Comparison of ENCODE assay signal across 8 cellular contexts in the genomic region with DNA sequence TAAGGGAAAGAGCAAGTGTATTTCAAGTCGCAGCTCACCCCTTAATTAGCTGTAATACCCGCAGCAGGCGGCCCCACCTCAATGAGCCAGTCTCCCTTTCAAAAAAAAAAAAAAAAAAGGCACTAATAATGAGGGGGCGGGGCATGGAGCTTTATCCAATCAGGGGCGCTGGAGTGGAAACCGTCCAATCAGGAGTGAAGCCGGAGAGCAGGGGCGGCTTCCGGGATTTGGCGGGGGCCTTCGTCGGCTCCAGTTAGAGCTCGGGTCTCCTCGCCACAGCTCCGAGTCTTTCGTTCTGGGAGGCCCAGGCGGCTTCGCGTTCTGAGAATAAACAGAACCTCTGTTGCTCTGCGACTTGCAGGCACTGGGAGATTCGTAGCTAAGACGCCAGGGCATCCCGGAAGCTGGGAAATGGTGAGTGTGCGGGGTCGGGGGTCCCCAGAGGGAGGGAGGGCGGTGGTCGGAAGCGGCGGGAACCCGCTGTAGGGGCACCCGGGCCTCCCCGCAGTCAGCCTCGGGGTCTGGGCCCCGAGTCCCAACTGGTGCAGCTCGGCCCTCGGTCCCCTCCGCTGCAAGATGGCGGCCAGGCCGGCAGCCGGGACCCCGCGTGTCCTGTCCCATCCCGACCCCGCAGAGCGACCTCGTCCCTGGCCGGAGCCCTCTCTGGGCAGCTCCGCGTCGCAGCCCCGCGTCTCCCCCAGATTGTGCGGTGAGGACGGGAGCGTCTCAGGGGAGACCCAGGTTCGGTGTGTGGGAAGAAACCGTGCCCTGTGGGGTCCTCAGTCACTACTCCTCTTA. TPM values are rescaled to one million over a fixed set of nuclear protein-coding genes. Genes with fewer than 3 reads are reported as not detected.
DNase-seq lines count a peak whose midpoint lies in the region; ATAC-seq, FAIRE-seq and TF ChIP-seq lines count a peak whose summit lies in the region.

Gene ZNF267 (plus strand): TSS at position 252 of the 798 bp plus-strand sequence. CDS start 160 bp downstream, at position 412.

- CTCF ChIA-PET in WTC11 (lab: Charles Lee), result interaction anchor here (0.6 to 2.0 kb wide), 12 partner anchors 9 to 731 kb away, joined by 3 to 7 read pairs (median 4); a partner anchor contains a TSS

- FAIRE-seq in A204.1 (lab: Jason Lieb, UNC) (peak; percentile 83), bronchial epithelial cell (lab: Jason Lieb, UNC) (no peak)

- peaks cover 21% of the 10 kb centered on the region for H3K27me3 Mint-ChIP-seq in WTC11 (ENCODE audit: low read depth)

- no peak for TF ChIP-seq CTCF in WTC11 (IDR thresholded peaks at IDR 0.05)
- TF ChIP-seq CTCF in bronchial epithelial cell (IDR thresholded peaks at IDR 0.05; ENCODE audit: insufficient read depth, low read length, severe bottlenecking), result no peak

- peak within 1 kb of the TSS; percentile 99 for H3K4me3 ChIP-seq in bronchial epithelial cell (ENCODE audit: low read depth, low read length)

- no peaks in the 10 kb centered on the region for H3K9me3 Mint-ChIP-seq in WTC11

- H3K27ac Mint-ChIP-seq in WTC11, result peak within 1 kb of the TSS; percentile 88; the same call in 1 of the 2 replicates

- H3K36me3 Mint-ChIP-seq in WTC11, result peaks cover 5% of the 10 kb centered on the region; the same call in 1 of the 2 replicates

- DNase-seq in NCI-H2196 treated with DMSO at 0.1 percent for 48 hours (lab: John Stamatoyannopoulos, UW; ENCODE audit: unreplicated experiment), result peak; percentile 84
- DNase-seq in WTC11 (ENCODE audit: low spot score), result peak; percentile 92
- peak; percentile 73 for DNase-seq in bronchial epithelial cell (ENCODE audit: low read depth)
- peak; percentile 92 for DNase-seq in inferior parietal cortex (ENCODE audit: extremely low spot score)
- peak; percentile 87 to 89 for DNase-seq in stimulated activated CD4-positive, alpha-beta T cell treated with anti-CD3 and anti-CD28 coated beads, Interleukin-12 subunit alpha, Interleukin-12 subunit beta, amount 100 ng/mL, for 24 hours (ENCODE audit: low read depth in 2 of 2)

- peak within 1 kb of the TSS; percentile 91 for H3K4me3 Mint-ChIP-seq in WTC11

- peaks cover 6% of the 10 kb centered on the region for H3K36me3 ChIP-seq in bronchial epithelial cell (ENCODE audit: control insufficient read depth, insufficient read depth, low read length)

- POLR2A ChIA-PET in WTC11 (lab: Charles Lee), result interaction anchor here (0.6 to 3.5 kb wide), 5 partner anchors 154 to 832 kb away, joined by 3 to 22 read pairs (median 4); a partner anchor contains a TSS

- peak; percentile 28 for ATAC-seq in GM18858 (IDR thresholded peaks at IDR 0.05; ENCODE audit: unreplicated experiment)
- ATAC-seq in HG03095 (IDR thresholded peaks at IDR 0.05; ENCODE audit: unreplicated experiment), result peak; percentile 36
- peak; percentile 97 for ATAC-seq in WTC11

- no peaks in the 10 kb centered on the region for H3K27me3 ChIP-seq in bronchial epithelial cell (ENCODE audit: control insufficient read depth, insufficient read depth, low read length)

- peaks cover 22% of the 10 kb centered on the region for H3K4me1 Mint-ChIP-seq in WTC11

TF ChIP-seq in WTC11, 78 proteins besides CTCF, POLR2A, EP300 and RAD21:
- TF ChIP-seq NFYB (CRISPR knock-in tag; conservative IDR thresholded peaks at IDR 0.05; ENCODE audit: low read depth) (peak; percentile 57), USF2 (CRISPR knock-in tag; IDR thresholded peaks at IDR 0.05) (no peak), PRDM15 (CRISPR knock-in tag; IDR thresholded peaks at IDR 0.05) (no peak), NR3C1 (CRISPR knock-in tag; conservative IDR thresholded peaks at IDR 0.05; ENCODE audit: low read depth) (no peak), PRRX2 (CRISPR knock-in tag; IDR thresholded peaks at IDR 0.05) (no peak), FOXP1 (CRISPR knock-in tag; IDR thresholded peaks at IDR 0.05; ENCODE audit: borderline replicate concordance) (no peak; the same call in 1 of the 2 replicates), HMGXB4 (CRISPR knock-in tag; IDR thresholded peaks at IDR 0.05) (no peak), FOXK1 (CRISPR knock-in tag; IDR thresholded peaks at IDR 0.05) (no peak), JAZF1 (CRISPR knock-in tag; IDR thresholded peaks at IDR 0.05) (no peak), ATF1 (CRISPR knock-in tag; IDR thresholded peaks at IDR 0.05) (no peak), GRHL2 (CRISPR knock-in tag; IDR thresholded peaks at IDR 0.05; ENCODE audit: insufficient replicate concordance, severe bottlenecking) (no peak), MAX (CRISPR knock-in tag; IDR thresholded peaks at IDR 0.05) (peak; percentile 25; the same call in 1 of the 2 replicates), SMAD3 (CRISPR knock-in tag; IDR thresholded peaks at IDR 0.05; ENCODE audit: borderline replicate concordance) (no peak), GTF2I (CRISPR knock-in tag; conservative IDR thresholded peaks at IDR 0.05) (no peak)

RNA-seq across cellular contexts. Expression of gene ZNF267, which starts in this region (rescaled TPM):
- 18.6 to 25.3 TPM (median 21.8 TPM) in 3 replicates for total RNA-seq in WTC11 (2021)
- total RNA-seq in bronchial epithelial cell, result 9.0 and 14.0 TPM in 2 replicates

Comparison
In these comparisons a context has a peak if more than half of its experiments do, and no peak if none do; other contexts are left out.
1. Peak in every context shown above with its lines: DNase-seq, ATAC-seq and H3K4me3 ChIP-seq.
2. ATAC-seq: peak in every context shown above with its lines; median percentile 97 in WTC11; 36 in HG03095; 28 in GM18858.